In the genomic region with DNA sequence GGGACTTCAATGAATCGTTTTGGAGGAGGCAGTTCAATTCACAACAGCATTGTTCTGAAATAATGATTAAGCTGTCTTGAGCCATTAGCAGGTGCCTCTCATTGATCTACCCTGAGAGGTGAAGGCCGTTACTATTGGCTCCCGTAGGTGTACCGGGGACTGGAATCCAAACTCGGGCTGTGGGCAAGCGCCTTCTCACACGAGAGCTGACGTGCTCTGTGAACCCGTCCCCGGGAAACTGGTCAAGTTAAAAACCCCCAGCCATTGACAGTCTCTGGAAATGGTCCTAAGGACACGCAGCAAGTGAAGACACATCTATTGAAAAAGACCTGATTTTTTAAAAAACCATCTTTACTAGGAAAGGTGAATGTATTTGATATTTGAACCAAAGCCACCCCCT, we compare ENCODE assay signal across 24 cellular contexts.
"Had no signal": no experiment of that assay in that cellular context is flagged by ENCODE, and none has a peak within 500 bp of the region (broad histone marks: within the 10 kb centered on the region; RNA-seq: fewer than 3 reads in every experiment).

No MANE protein-coding gene starts in this region.

- H3K4me3 ChIP-seq: adrenal gland, breast epithelium, K562 had no signal

- H3K36me3 ChIP-seq: adrenal gland, breast epithelium had no signal

- H3K36me3 Mint-ChIP-seq: activated naive CD8-positive, alpha-beta T cell treated with anti-CD3 and anti-CD28 coated beads, Interleukin-2, amount 10 ng/mL, durations not matched to agents 7 days and 5 days; T-cell had no signal

- ATAC-seq: activated CD8-positive, alpha-beta T cell treated with anti-CD3 and anti-CD28 coated beads for 36 hours; activated T-helper 17 cell treated with anti-CD3 and anti-CD28 coated beads, Interleukin-2, amount 50 U/mL, for 72 hours; K562; T-cell had no signal

- H3K9me3 Mint-ChIP-seq: activated CD8-positive, alpha-beta T cell treated with anti-CD3 and anti-CD28 coated beads for 36 hours; activated naive CD8-positive, alpha-beta T cell treated with anti-CD3 and anti-CD28 coated beads, Interleukin-2, amount 10 ng/mL, durations not matched to agents 7 days and 5 days; activated T-helper 17 cell treated with anti-CD3 and anti-CD28 coated beads, Interleukin-2, amount 50 U/mL, for 72 hours; T-cell had no signal

- H3K4me3 Mint-ChIP-seq: activated CD8-positive, alpha-beta T cell treated with anti-CD3 and anti-CD28 coated beads for 36 hours; activated naive CD8-positive, alpha-beta T cell treated with anti-CD3 and anti-CD28 coated beads, Interleukin-2, amount 10 ng/mL, durations not matched to agents 7 days and 5 days; activated T-helper 17 cell treated with anti-CD3 and anti-CD28 coated beads, Interleukin-2, amount 50 U/mL, for 72 hours; T-cell had no signal

- H3K9me3 ChIP-seq: adrenal gland, breast epithelium had no signal

- H3K27ac ChIP-seq: adrenal gland, breast epithelium, VCaP had no signal

- H3K4me1 ChIP-seq: adrenal gland, breast epithelium had no signal

- H3K27ac Mint-ChIP-seq: activated CD8-positive, alpha-beta T cell treated with anti-CD3 and anti-CD28 coated beads for 36 hours; activated naive CD8-positive, alpha-beta T cell treated with anti-CD3 and anti-CD28 coated beads, Interleukin-2, amount 10 ng/mL, durations not matched to agents 7 days and 5 days; activated T-helper 17 cell treated with anti-CD3 and anti-CD28 coated beads, Interleukin-2, amount 50 U/mL, for 72 hours had no signal

- DNase-seq: activated CD4-positive, alpha-beta T cell treated with anti-CD3 and anti-CD28 coated beads for 4 hours; activated CD4-positive, CD25-positive, alpha-beta regulatory T cell; activated CD8-positive, alpha-beta T cell treated with anti-CD3 and anti-CD28 coated beads for 36 hours; activated gamma-delta T cell; activated naive CD4-positive, alpha-beta T cell treated with anti-CD3 and anti-CD28 coated beads, Interleukin-2, amount 50 U/mL, for 16 hours; activated naive CD8-positive, alpha-beta T cell treated with anti-CD3 and anti-CD28 coated beads, Interleukin-2, amount 10 ng/mL, durations not matched to agents 7 days and 5 days; activated T-cell treated with anti-CD3 and anti-CD28 coated beads for 4 hours; activated T-cell treated with anti-CD3 and anti-CD28 coated beads, Interleukin-2, amount 50 U/mL, for 48 hours; anterior cingulate cortex; central memory CD4-positive, alpha-beta T cell; Kasumi-1; NCI-H1105 treated with DMSO at 0.1 percent for 48 hours; NCI-H1436 treated with DMSO at 0.1 percent for 48 hours; NCI-H187; NCI-H2081; NCI-H446; NCI-H524; SIG-M5 had no signal
